ENCODE assay signal across 14 cellular contexts in the genomic region with DNA sequence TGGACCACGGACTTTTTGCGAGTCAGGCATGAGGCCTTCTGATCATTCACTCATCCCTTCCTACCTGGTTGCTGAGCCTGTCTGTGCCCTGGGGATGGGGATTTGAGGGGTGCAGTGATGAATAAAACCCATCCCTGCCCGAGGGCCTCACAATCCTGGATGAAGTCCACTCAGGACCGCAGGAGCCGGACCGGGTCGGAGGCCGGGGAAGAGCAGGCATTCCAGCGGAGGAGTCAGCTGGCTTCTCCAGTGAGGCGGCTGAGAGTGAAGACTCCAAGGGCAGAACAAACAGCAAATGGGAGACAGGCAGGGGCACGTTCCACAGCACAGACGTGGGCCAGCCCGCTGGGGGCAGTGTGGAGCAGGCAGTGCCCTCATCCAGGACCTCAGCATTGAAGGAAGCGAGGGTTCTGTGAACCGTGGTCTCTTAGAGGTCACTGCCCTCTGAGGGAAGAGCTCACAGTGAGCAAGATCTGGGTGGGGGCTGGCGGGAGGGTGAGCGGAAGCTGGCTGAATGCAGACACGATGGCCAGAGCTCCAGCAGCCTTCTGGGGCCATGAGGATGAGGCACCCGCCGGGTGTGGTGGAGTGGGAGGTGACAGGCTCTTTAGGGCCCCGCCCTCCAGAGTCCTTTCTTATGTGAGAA. TPM values are rescaled to one million over a fixed set of nuclear protein-coding genes. Genes with fewer than 3 reads are reported as not detected.
DNase-seq lines count a peak whose midpoint lies in the region; ATAC-seq, FAIRE-seq and TF ChIP-seq lines count a peak whose summit lies in the region.
"Had no signal": no experiment of that assay in that cellular context is flagged by ENCODE, and none has a peak within 500 bp of the region (broad histone marks: within the 10 kb centered on the region; RNA-seq: fewer than 3 reads in every experiment).

No MANE protein-coding gene starts in this region.

- H3K4me3 Mint-ChIP-seq in GM23338: no peak overlapping the region; the same call in 2 of the 3 replicates
- H3K4me3 Mint-ChIP-seq in stimulated activated naive B cell treated with anti-CD40 and anti-IgM and Interleukin-4, amounts not matched to agents 10 μg/mL and 1 μg/mL and 100 μg/mL, for 72 hours: no peak overlapping the region
- H3K4me3 Mint-ChIP-seq: activated naive CD4-positive, alpha-beta T cell treated with anti-CD3 and anti-CD28 coated beads, Interleukin-2, amount 50 U/mL, for 24 hours had no signal

- TF ChIP-seq CTCF in GM23338 (conservative IDR thresholded peaks at IDR 0.05; ENCODE audit: low read depth in 2 of 2) (peak; percentile 65 to 73), VCaP (conservative IDR thresholded peaks at IDR 0.05) (0 out of 2 replicates have a peak, but pooled peaks have one; percentile 19), HepG2 (CRISPR knock-in tag; IDR thresholded peaks at IDR 0.05) (peak; percentile 94)

- peak; percentile 83 for FAIRE-seq in HepG2 (lab: Jason Lieb, UNC)

- TF ChIP-seq POLR2A in HepG2 (IDR thresholded peaks at IDR 0.05; ENCODE audit: insufficient read depth in 1 of 2, low read depth in 2 of 2, low read length in 2 of 2): no peak

- DNase-seq in COLO668 (lab: John Stamatoyannopoulos, UW; ENCODE audit: unreplicated experiment) (peak; percentile 43), GM23338 (ENCODE audit: low spot score) (peak; percentile 82), HepG2 (ENCODE audit: low spot score) (peak; percentile 66), SW 1271 (lab: John Stamatoyannopoulos, UW) (no peak), NCI-H1092 (lab: John Stamatoyannopoulos, UW) (no peak), hypothalamus (lab: John Stamatoyannopoulos, UW) (no peak)
- no peak for DNase-seq in stimulated activated naive B cell treated with anti-CD40 and anti-IgM and Interleukin-4, amounts not matched to agents 10 μg/mL and 1 μg/mL and 100 μg/mL, for 72 hours
- DNase-seq: activated CD4-positive, alpha-beta T cell treated with anti-CD3 and anti-CD28 coated beads for 1 hour; EL; NCI-H2081 treated with DMSO at 0.1 percent for 48 hours; stimulated activated naive CD4-positive, alpha-beta T cell treated with Interleukin-2 at 50 U/mL for 16 hours had no signal

- H3K4me3 ChIP-seq in GM23338 (no peak overlapping the region), HepG2 (replicated peaks in 1 of 3; ENCODE audit: insufficient read depth in 1 of 3, low read depth in 2 of 3, low read length in 3 of 3) (peak overlapping the region in 2 of 3 experiments; percentile 9 to 56; a peak in 1 of 6 replicates)
- H3K4me3 ChIP-seq: dorsolateral prefrontal cortex had no signal

- CTCF ChIA-PET in HepG2 (lab: Yijun Ruan, JAX; ENCODE audit: low intra/inter-chr PET ratio, low total read pairs): interaction anchor here (0.8 kb wide), 1 partner anchor 35 kb away, joined by 3 read pairs; no protein-coding TSS in a partner anchor

- H3K27ac Mint-ChIP-seq in GM23338: no peak overlapping the region
- H3K27ac Mint-ChIP-seq in stimulated activated naive B cell treated with anti-CD40 and anti-IgM and Interleukin-4, amounts not matched to agents 10 μg/mL and 1 μg/mL and 100 μg/mL, for 72 hours: no peak overlapping the region
- H3K27ac Mint-ChIP-seq: activated naive CD4-positive, alpha-beta T cell treated with anti-CD3 and anti-CD28 coated beads, Interleukin-2, amount 50 U/mL, for 24 hours had no signal

- peak; percentile 70 for TF ChIP-seq RAD21 in HepG2 (CRISPR knock-in tag; IDR thresholded peaks at IDR 0.05)

- H2AFZ ChIP-seq in GM23338: peak overlapping the region; percentile 81; the same call in 1 of the 2 replicates
- H2AFZ ChIP-seq in HepG2 (ENCODE audit: low read length): peak overlapping the region; percentile 29

- no peaks in the 10 kb centered on the region; the same call in 2 of the 3 replicates for H3K4me1 Mint-ChIP-seq in GM23338
- no peaks in the 10 kb centered on the region for H3K4me1 Mint-ChIP-seq in stimulated activated naive B cell treated with anti-CD40 and anti-IgM and Interleukin-4, amounts not matched to agents 10 μg/mL and 1 μg/mL and 100 μg/mL, for 72 hours
- H3K4me1 Mint-ChIP-seq: activated naive CD4-positive, alpha-beta T cell treated with anti-CD3 and anti-CD28 coated beads, Interleukin-2, amount 50 U/mL, for 24 hours had no signal

- no peaks in the 10 kb centered on the region for H3K4me1 ChIP-seq in GM23338 (ENCODE audit: insufficient read depth)
- peaks cover 53% of the 10 kb centered on the region for H3K4me1 ChIP-seq in HepG2 (ENCODE audit: insufficient read depth, low read length)

- WGBS in HepG2 (ENCODE audit: low lambda C conversion rate): 33% methylated on average over 7 of the region's 21 CpGs

- BruUV-seq in HepG2 (replicated peaks; lab: Mats Ljungman, UMichigan): no TSS peak

- no peaks in the 10 kb centered on the region for H3K36me3 ChIP-seq in GM23338 (ENCODE audit: insufficient read depth)
- no peaks in the 10 kb centered on the region for H3K36me3 ChIP-seq in HepG2 (replicated peaks in 1 of 2; ENCODE audit: control insufficient read depth in 1 of 2, insufficient read depth in 2 of 2, low read length in 2 of 2)

- H3K27me3 ChIP-seq in GM23338 (ENCODE audit: insufficient read depth): no peaks in the 10 kb centered on the region
- peaks cover 0 to 2% of the 10 kb centered on the region in 2 experiments; a peak in 1 of 5 replicates for H3K27me3 ChIP-seq in HepG2 (ENCODE audit: control insufficient read depth in 1 of 2, insufficient read depth in 2 of 2, low read length in 2 of 2)

- no peaks in the 10 kb centered on the region for H3K9me3 Mint-ChIP-seq in GM23338
- H3K9me3 Mint-ChIP-seq in stimulated activated naive B cell treated with anti-CD40 and anti-IgM and Interleukin-4, amounts not matched to agents 10 μg/mL and 1 μg/mL and 100 μg/mL, for 72 hours: no peaks in the 10 kb centered on the region
- H3K9me3 Mint-ChIP-seq: activated naive CD4-positive, alpha-beta T cell treated with anti-CD3 and anti-CD28 coated beads, Interleukin-2, amount 50 U/mL, for 24 hours had no signal

- 0 out of 2 replicates have a peak overlapping the region, but pooled peaks have one; percentile 4 for H3K9ac ChIP-seq in HepG2 (ENCODE audit: insufficient read depth, low read depth, low read length)

- intact Hi-C loops in HepG2 (cut with micrococcal nuclease; ENCODE audit: unreplicated experiment): no loop called here

- ATAC-seq in GM23338 (peak; percentile 96), HepG2 (peak; percentile 87)
- no peak for ATAC-seq in stimulated activated naive B cell treated with anti-CD40 and anti-IgM and Interleukin-4, amounts not matched to agents 10 μg/mL and 1 μg/mL and 100 μg/mL, for 72 hours (replicated peaks)

- H3K4me2 ChIP-seq in GM23338: no peak overlapping the region
- H3K4me2 ChIP-seq in HepG2 (ENCODE audit: low read depth, low read length): peak overlapping the region; percentile 77

- H3K36me3 Mint-ChIP-seq in GM23338 (ENCODE audit: low read depth): no peaks in the 10 kb centered on the region
- peaks cover under 1 to 6% of the 10 kb centered on the region in 2 donors for H3K36me3 Mint-ChIP-seq in stimulated activated naive B cell treated with anti-CD40 and anti-IgM and Interleukin-4, amounts not matched to agents 10 μg/mL and 1 μg/mL and 100 μg/mL, for 72 hours
- H3K36me3 Mint-ChIP-seq: activated naive CD4-positive, alpha-beta T cell treated with anti-CD3 and anti-CD28 coated beads, Interleukin-2, amount 50 U/mL, for 24 hours had no signal

- H3K79me2 ChIP-seq in GM23338 (replicated peaks; ENCODE audit: insufficient read depth) (no peaks in the 10 kb centered on the region), HepG2 (ENCODE audit: insufficient read depth, low read length) (no peaks in the 10 kb centered on the region)

- in situ Hi-C loops in HepG2 (cut with HindIII; ENCODE audit: extremely low pct_ligation_motif_present, low pct_unique_long_range_greater_than_20kb): loop anchor here (5.0 kb wide), 1 partner anchor 38 kb away; no protein-coding TSS in a partner anchor

- H3F3A ChIP-seq in GM23338 (replicated peaks; ENCODE audit: low read depth): no peaks in the 10 kb centered on the region

- POLR2A ChIA-PET in HepG2 (lab: Yijun Ruan, JAX): interaction anchor here (0.6 to 1.9 kb wide), 3 partner anchors 11 to 38 kb away, joined by 4 to 10 read pairs (median 4); a partner anchor contains a TSS

- H3K9me3 ChIP-seq in HepG2 (ENCODE audit: low read length): no peaks in the 10 kb centered on the region

- H3K27ac ChIP-seq in GM23338 (ENCODE audit: low read depth): no peak overlapping the region
- H3K27ac ChIP-seq in VCaP: no peak overlapping the region
- H3K27ac ChIP-seq in HepG2 (ENCODE audit: extremely low read length, insufficient read depth, low read length): no peak overlapping the region
- H3K27ac ChIP-seq: dorsolateral prefrontal cortex had no signal

- H4K20me1 ChIP-seq in GM23338 (replicated peaks; ENCODE audit: insufficient read depth): no peaks in the 10 kb centered on the region
- H4K20me1 ChIP-seq in HepG2 (ENCODE audit: insufficient read depth, low read length): no peaks in the 10 kb centered on the region

- H3K27me3 Mint-ChIP-seq in GM23338 (ENCODE audit: insufficient read depth, low read depth, poor library complexity): peaks cover 17% of the 10 kb centered on the region
- peaks cover 17 to 26% of the 10 kb centered on the region in 2 donors for H3K27me3 Mint-ChIP-seq in stimulated activated naive B cell treated with anti-CD40 and anti-IgM and Interleukin-4, amounts not matched to agents 10 μg/mL and 1 μg/mL and 100 μg/mL, for 72 hours

- H3K9me2 ChIP-seq in GM23338 (ENCODE audit: insufficient read depth): no peaks in the 10 kb centered on the region

- TF ChIP-seq EP300 in HepG2 (IDR thresholded peaks at IDR 0.05; ENCODE audit: low read depth in 2 of 2, low read length in 2 of 2) (no peak), HepG2 (CRISPR knock-in tag; IDR thresholded peaks at IDR 0.05; ENCODE audit: borderline replicate concordance) (no peak)

RNA-seq across cellular contexts. Expression of a gene that starts 10.9 kb away (rescaled TPM):
- total RNA-seq in GM23338 (2014; rRNA removed; shearing (Covaris generic)): 4.4 and 6.8 TPM in 2 replicates
- polyA plus RNA-seq in GM23338 (2016; fragmentation: Nextera tagmentation; extraction: Ambion mirVana): 0.95 and 1.2 TPM in 2 replicates
- total RNA-seq in HepG2 (2016; rRNA removed; fragmentation: Illumina TruSeq; extraction: Trizol): 3.9 and 4.8 TPM in 2 replicates
- total RNA-seq in HepG2 (2016; cell fraction: cytosol; rRNA removed; fragmentation: Illumina TruSeq; extraction: Trizol; ENCODE audit: low read depth): 0.97 and 1.1 TPM in 2 replicates
- total RNA-seq in HepG2 (2016; cell fraction: insoluble cytoplasmic fraction; rRNA removed; fragmentation: Illumina TruSeq; extraction: Trizol): 3.1 and 4.8 TPM in 2 replicates
- total RNA-seq in HepG2 (2016; cell fraction: membrane; rRNA removed; fragmentation: Illumina TruSeq; extraction: Trizol): 3.5 and 4.4 TPM in 2 replicates
- 5.2 and 5.7 TPM in 2 replicates for total RNA-seq in HepG2 (2016; cell fraction: nucleus; rRNA removed; fragmentation: Illumina TruSeq; extraction: Trizol)
- polyA plus RNA-seq in HepG2 (2011; rRNA removed): 16.5 and 24.3 TPM in 2 replicates
- 17.5 and 19.8 TPM in 2 replicates for polyA plus RNA-seq in HepG2 (2011; cell fraction: cytosol; rRNA removed)
- 25.9 and 31.8 TPM in 2 replicates for polyA plus RNA-seq in HepG2 (2011; cell fraction: nucleus; rRNA removed)
- 24.1 and 27.1 TPM in 2 replicates for polyA plus RNA-seq in HepG2 (2012)
- polyA plus RNA-seq in HepG2 (2016; cell fraction: cytosol; fragmentation: Illumina TruSeq; extraction: Trizol; ENCODE audit: low read depth): 0.99 and 1.3 TPM in 2 replicates
- polyA plus RNA-seq in HepG2 (2016; cell fraction: insoluble cytoplasmic fraction; fragmentation: Illumina TruSeq; extraction: Trizol; ENCODE audit: low read depth): 4.4 and 5.5 TPM in 2 replicates
- polyA plus RNA-seq in HepG2 (2016; cell fraction: membrane; fragmentation: Illumina TruSeq; extraction: Trizol; ENCODE audit: low read depth): 2.9 and 3.4 TPM in 2 replicates
- polyA plus RNA-seq in HepG2 (2016; cell fraction: nucleus; fragmentation: Illumina TruSeq; extraction: Trizol; ENCODE audit: insufficient read depth, low read depth): 10.0 TPM in 2 replicates
- polyA minus RNA-seq in HepG2 (2011; rRNA and poly(A)+ RNA removed; ENCODE audit: low replicate concordance): 3.8 and 34.5 TPM in 2 replicates
- polyA minus RNA-seq in HepG2 (2011; cell fraction: cytosol; rRNA and poly(A)+ RNA removed): 16.0 and 20.9 TPM in 2 replicates
- polyA minus RNA-seq in HepG2 (2011; cell fraction: nucleus; rRNA and poly(A)+ RNA removed): 10.4 and 13.4 TPM in 2 replicates

Comparison
In these comparisons a context has a peak if more than half of its experiments do, and no peak if none do; other contexts are left out.
1. DNase-seq: peak in COLO668 (single experiment), GM23338 (single experiment) and HepG2 (single experiment); none in SW 1271 (0 of 2), stimulated activated naive B cell treated with anti-CD40 and anti-IgM and Interleukin-4, amounts not matched to agents 10 μg/mL and 1 μg/mL and 100 μg/mL, for 72 hours (single experiment), NCI-H1092 (single experiment) and hypothalamus (0 of 51).
2. ATAC-seq: peak in GM23338 (single experiment) and HepG2 (single experiment); none in stimulated activated naive B cell treated with anti-CD40 and anti-IgM and Interleukin-4, amounts not matched to agents 10 μg/mL and 1 μg/mL and 100 μg/mL, for 72 hours (0 of 2).
3. CTCF ChIP-seq: peak in every context shown above with its lines; median percentile 94 in HepG2; 69 in GM23338; 19 in VCaP.